ENCODE assay signal across 8 cellular contexts in genomic region chr1:24704411-24705259, GRCh38. TPM values are rescaled to one million over a fixed set of nuclear protein-coding genes. Genes with fewer than 3 reads are reported as not detected.
DNase-seq lines count a peak whose midpoint lies in the region; ATAC-seq and TF ChIP-seq lines count a peak whose summit lies in the region.

No MANE protein-coding gene starts in this region.

- peak overlapping the region; percentile 66 for H3K4me3 Mint-ChIP-seq in Calu3 (ENCODE audit: low read depth, unreplicated experiment)
- no peak overlapping the region for H3K4me3 Mint-ChIP-seq in dendritic cell treated with granulocyte-macrophage colony-stimulating factor and Interleukin-4, amounts not matched to agents 40 ng/mL and 50 ng/mL, for 4 days

- H3K27ac Mint-ChIP-seq in Calu3 (ENCODE audit: unreplicated experiment), result peak overlapping the region; percentile 83
- peak overlapping the region; percentile 84 for H3K27ac Mint-ChIP-seq in dendritic cell treated with granulocyte-macrophage colony-stimulating factor and Interleukin-4, amounts not matched to agents 40 ng/mL and 50 ng/mL, for 4 days

- H3K27me3 Mint-ChIP-seq in Calu3 (ENCODE audit: unreplicated experiment), result no peaks in the 10 kb centered on the region
- no peaks in the 10 kb centered on the region for H3K27me3 Mint-ChIP-seq in dendritic cell treated with granulocyte-macrophage colony-stimulating factor and Interleukin-4, amounts not matched to agents 40 ng/mL and 50 ng/mL, for 4 days

- peaks cover 17% of the 10 kb centered on the region for H3K4me1 Mint-ChIP-seq in Calu3 (ENCODE audit: low read depth, unreplicated experiment)
- peaks cover 40% of the 10 kb centered on the region for H3K4me1 Mint-ChIP-seq in dendritic cell treated with granulocyte-macrophage colony-stimulating factor and Interleukin-4, amounts not matched to agents 40 ng/mL and 50 ng/mL, for 4 days (ENCODE audit: low read depth)

- no peak for TF ChIP-seq CTCF in Calu3 (IDR thresholded peaks at IDR 0.05; ENCODE audit: unreplicated experiment)

- CTCF ChIA-PET in Calu3 (lab: Charles Lee), result interaction anchor here (0.7 to 1.5 kb wide), 3 partner anchors 21 to 126 kb away, joined by 3 to 4 read pairs (median 3); partner anchors contain the start of gene CLIC4

- no peak for ATAC-seq in left lobe of liver
- ATAC-seq in HG02759 (IDR thresholded peaks at IDR 0.05; ENCODE audit: unreplicated experiment), result no peak

- BruUV-seq in Calu3 (replicated peaks; lab: Mats Ljungman, UMichigan), result no TSS peak

- DNase-seq in Calu3, result no peak
- peak; percentile 92 for DNase-seq in NCI-H2107 treated with DMSO at 0.1 percent for 48 hours (lab: John Stamatoyannopoulos, UW; ENCODE audit: unreplicated experiment)
- peak; percentile 74 for DNase-seq in myocyte (ENCODE audit: low read depth)
- no peak for DNase-seq in NCI-H446 (lab: John Stamatoyannopoulos, UW)
- DNase-seq in 8988T, result no peak
- no peak for DNase-seq in left lobe of liver (ENCODE audit: low spot score)

- H3K9me3 Mint-ChIP-seq in Calu3 (ENCODE audit: low read depth, unreplicated experiment), result no peaks in the 10 kb centered on the region
- no peaks in the 10 kb centered on the region for H3K9me3 Mint-ChIP-seq in dendritic cell treated with granulocyte-macrophage colony-stimulating factor and Interleukin-4, amounts not matched to agents 40 ng/mL and 50 ng/mL, for 4 days

- H3K36me3 Mint-ChIP-seq in Calu3 (ENCODE audit: insufficient read depth, unreplicated experiment), result peaks cover 3% of the 10 kb centered on the region
- no peaks in the 10 kb centered on the region for H3K36me3 Mint-ChIP-seq in dendritic cell treated with granulocyte-macrophage colony-stimulating factor and Interleukin-4, amounts not matched to agents 40 ng/mL and 50 ng/mL, for 4 days (ENCODE audit: low read depth)

- intact Hi-C loops in Calu3 (cut with micrococcal nuclease; ENCODE audit: unreplicated experiment), result no loop called here
- intact Hi-C loops in dendritic cell treated with granulocyte-macrophage colony-stimulating factor and Interleukin-4, amounts not matched to agents 40 ng/mL and 50 ng/mL, for 4 days (cut with micrococcal nuclease), result no loop called here

RNA-seq across cellular contexts. Expression of gene CLIC4, which starts 40.6 kb away (rescaled TPM):
- total RNA-seq in Calu3 (2022), result 45.2 and 62.7 TPM in 2 replicates
- total RNA-seq in myocyte, result 910 and 1,271 TPM in 2 replicates
- 498 TPM for polyA plus RNA-seq in myocyte (2012)
- 54.4 TPM for total RNA-seq in left lobe of liver

Comparison
In these comparisons a context has a peak if more than half of its experiments do, and no peak if none do; other contexts are left out.
1. DNase-seq: peak in NCI-H2107 treated with DMSO at 0.1 percent for 48 hours (single experiment) and myocyte (single experiment); none in Calu3 (single experiment), NCI-H446 (0 of 2), 8988T (single experiment) and left lobe of liver (single experiment).
2. RNA of gene CLIC4, which starts 40.6 kb away (total RNA-seq): 910 to 1,271 TPM in myocyte; 45.2 to 62.7 TPM in Calu3 and 54.4 TPM in left lobe of liver (single experiment); every median in the first group is over 10 times any median in the second.